Comparison of ENCODE assay signal across 19 cellular contexts in genomic region chr10:119426699-119427098, GRCh38.
A peak's percentile ranks its signal among the peaks of the same experiment; 100 is the strongest.
DNase-seq lines count a peak whose midpoint lies in the region; ATAC-seq, FAIRE-seq and TF ChIP-seq lines count a peak whose summit lies in the region.
"Had no signal": no experiment of that assay in that cellular context is flagged by ENCODE, and none has a peak within 500 bp of the region (broad histone marks: within the 10 kb centered on the region; RNA-seq: fewer than 3 reads in every experiment).

No MANE protein-coding gene starts in this region.

- SMC1A ChIA-PET in GM12878 (lab: Charles Lee; ENCODE audit: uncharacterized antibody, unreplicated experiment) = no interaction called here

- H3K27me3 ChIP-seq in BLaER1 treated with 17β-estradiol and CSF1 and Interleukin-3, amounts not matched to agents 10 nM and 100 nM = peaks cover 0 to 23% (median 0%) of the 10 kb centered on the region in 11 experiments; a peak in 5 of 22 replicates
- H3K27me3 ChIP-seq in GM12878 (replicated peaks in 1 of 2; ENCODE audit: control insufficient read depth in 2 of 2, insufficient read depth in 2 of 2, low read length in 1 of 2) = no peaks in the 10 kb centered on the region
- no peaks in the 10 kb centered on the region for H3K27me3 ChIP-seq in neuronal stem cell (ENCODE audit: control insufficient read depth in 3 of 3, insufficient read depth in 3 of 3, low read depth in 1 of 3, low read length in 3 of 3)
- H3K27me3 ChIP-seq: BE2C had no signal

- no peak overlapping the region for H3K14ac ChIP-seq in neuronal stem cell (ENCODE audit: low read length)

- no peak for TF ChIP-seq POLR2A in GM12891 (IDR thresholded peaks at IDR 0.05; ENCODE audit: low read depth, low read length)
- TF ChIP-seq POLR2A in GM12878 (IDR thresholded peaks at IDR 0.05; ENCODE audit: low read depth, low read length) = no peak

- H3K23ac ChIP-seq in neuronal stem cell (ENCODE audit: low read depth, low read length, poor library complexity) = peak overlapping the region; percentile 34

- no peak overlapping the region for H4K91ac ChIP-seq in neuronal stem cell (ENCODE audit: low read depth, low read length, poor library complexity)

- no peaks in the 10 kb centered on the region for H3K79me2 ChIP-seq in GM12878 (ENCODE audit: control insufficient read depth, insufficient read depth, low read length)

- H2BK12ac ChIP-seq in neuronal stem cell (ENCODE audit: low read length) = no peak overlapping the region

- no TSS peak for BruUV-seq in GM12878 (replicated peaks; lab: Mats Ljungman, UMichigan)

- H3K18ac ChIP-seq in neuronal stem cell (ENCODE audit: low read length) = no peak overlapping the region

- H2BK15ac ChIP-seq in neuronal stem cell (ENCODE audit: low read length) = no peak overlapping the region

- H3K4me1 ChIP-seq in BLaER1 treated with 17β-estradiol and CSF1 and Interleukin-3, amounts not matched to agents 10 nM and 100 nM = peaks cover 29 to 71% (median 60%) of the 10 kb centered on the region in 10 experiments
- no peaks in the 10 kb centered on the region for H3K4me1 ChIP-seq in GM12878 (ENCODE audit: control insufficient read depth, insufficient read depth, low read length)
- H3K4me1 ChIP-seq in neuronal stem cell (ENCODE audit: control insufficient read depth in 2 of 2, insufficient read depth in 1 of 2, low read depth in 1 of 2, low read length in 2 of 2) = peaks cover 0 to 4% of the 10 kb centered on the region in 2 donors
- H3K4me1 ChIP-seq: Caco-2 had no signal

- H3K79me1 ChIP-seq in neuronal stem cell (ENCODE audit: low read depth, low read length) = peaks cover 3% of the 10 kb centered on the region

- ATAC-seq in GM12878 = no peak

- no peak overlapping the region for H3K27ac ChIP-seq in BLaER1 treated with 17β-estradiol and CSF1 and Interleukin-3, amounts not matched to agents 10 nM and 100 nM
- no peak overlapping the region for H3K27ac ChIP-seq in GM12878 (ENCODE audit: control insufficient read depth, insufficient read depth)
- no peak overlapping the region for H3K27ac ChIP-seq in neuronal stem cell (replicated peaks; ENCODE audit: low read length)
- H3K27ac ChIP-seq: C4-2B, GM23248, HL-60 had no signal

- H2AFZ ChIP-seq in GM12878 (ENCODE audit: control insufficient read depth, low read depth, low read length) (no peak overlapping the region), neuronal stem cell (ENCODE audit: low read length) (no peak overlapping the region)
- H2AFZ ChIP-seq: GM23248 had no signal

- H4K20me1 ChIP-seq in BLaER1 treated with 17β-estradiol and CSF1 and Interleukin-3, amounts not matched to agents 10 nM and 100 nM = peaks cover 0 to 26% (median 0%) of the 10 kb centered on the region in 11 experiments; a peak in 6 of 22 replicates
- no peaks in the 10 kb centered on the region for H4K20me1 ChIP-seq in GM12878 (ENCODE audit: control insufficient read depth, insufficient read depth)

- H4K8ac ChIP-seq in neuronal stem cell (ENCODE audit: low read depth, low read length) = peak overlapping the region; percentile 7

- H3K4me2 ChIP-seq in BLaER1 treated with 17β-estradiol and CSF1 and Interleukin-3, amounts not matched to agents 10 nM and 100 nM = peak overlapping the region in 6 of 11 experiments; percentile 61 to 88 (median 72); a peak in 10 of 22 replicates
- no peak overlapping the region for H3K4me2 ChIP-seq in GM12878 (ENCODE audit: control insufficient read depth, insufficient read depth)
- H3K4me2 ChIP-seq in neuronal stem cell (ENCODE audit: insufficient read depth, low read length, poor library complexity, severe bottlenecking) = no peak overlapping the region

- POLR2A ChIA-PET in GM12878 (lab: Charles Lee) = no interaction called here

- DNase-seq in GM12891 (ENCODE audit: insufficient read length, low spot score) (no peak), GM12878 (ENCODE audit: low read depth, low spot score) (no peak), neuronal stem cell (ENCODE audit: low spot score) (no peak), globus pallidus (ENCODE audit: low spot score) (no peak), UCSD-AML1 (lab: John Stamatoyannopoulos, UW; ENCODE audit: unreplicated experiment) (no peak), NCI-H128 (lab: John Stamatoyannopoulos, UW; ENCODE audit: unreplicated experiment) (no peak)
- DNase-seq: ACHN; BE2C; Caco-2; CD4-positive, alpha-beta T cell; GM23248; KBM-7 had no signal

- no peak for TF ChIP-seq CTCF in GM12878 (IDR thresholded peaks at IDR 0.05 in 2 of 3, conservative IDR thresholded peaks at IDR 0.05 in 1 of 3; ENCODE audit: control insufficient read depth in 2 of 3, extremely low read depth in 1 of 3, insufficient read depth in 1 of 3, low read depth in 3 of 3, low read length in 3 of 3)

- H3K36me3 ChIP-seq in BLaER1 treated with 17β-estradiol and CSF1 and Interleukin-3, amounts not matched to agents 10 nM and 100 nM = no peaks in the 10 kb centered on the region; a peak in 1 of 22 replicates
- H3K36me3 ChIP-seq in GM12878 (ENCODE audit: control insufficient read depth in 2 of 2, insufficient read depth in 2 of 2, low read length in 1 of 2) (peaks cover 12 to 14% of the 10 kb centered on the region in 2 experiments), neuronal stem cell (replicated peaks in 1 of 2; ENCODE audit: control insufficient read depth in 2 of 2, insufficient read depth in 2 of 2, low read length in 2 of 2) (peaks cover 17 to 20% of the 10 kb centered on the region in 2 donors)
- H3K36me3 ChIP-seq: HAP-1 had no signal

- CTCF ChIA-PET in GM12878 (lab: Yijun Ruan, JAX) = no interaction called here

- no peak for TF ChIP-seq RAD21 in GM12878 (IDR thresholded peaks at IDR 0.05; ENCODE audit: insufficient read depth, low read depth, low read length)

- no peak overlapping the region for H2BK120ac ChIP-seq in neuronal stem cell (ENCODE audit: low read depth, low read length)

- H3K4me3 ChIP-seq in BLaER1 treated with 17β-estradiol and CSF1 and Interleukin-3, amounts not matched to agents 10 nM and 100 nM = no peak overlapping the region
- H3K4me3 ChIP-seq in GM12878 = no peak overlapping the region
- peak overlapping the region in 1 of 2 donors; percentile 42 for H3K4me3 ChIP-seq in neuronal stem cell (ENCODE audit: low read length in 2 of 2)
- H3K4me3 ChIP-seq: GM23248, HAP-1 had no signal

- no peak overlapping the region for H3K9ac ChIP-seq in BLaER1 treated with 17β-estradiol and CSF1 and Interleukin-3, amounts not matched to agents 10 nM and 100 nM
- H3K9ac ChIP-seq in GM12878 (ENCODE audit: control insufficient read depth, insufficient read depth, low read length) (no peak overlapping the region), neuronal stem cell (ENCODE audit: low read depth, low read length, poor library complexity) (peak overlapping the region; percentile 75)
- H3K9ac ChIP-seq: GM23248 had no signal

- peaks cover 0 to 15% (median 0%) of the 10 kb centered on the region in 11 experiments; a peak in 4 of 22 replicates for H3K9me3 ChIP-seq in BLaER1 treated with 17β-estradiol and CSF1 and Interleukin-3, amounts not matched to agents 10 nM and 100 nM (replicated peaks in 1 of 11)
- H3K9me3 ChIP-seq in GM12878 (replicated peaks; ENCODE audit: control insufficient read depth, insufficient read depth, low read length) = no peaks in the 10 kb centered on the region; the same call in 2 of the 3 replicates
- H3K9me3 ChIP-seq in neuronal stem cell (replicated peaks in 1 of 2; ENCODE audit: control insufficient read depth in 2 of 2, insufficient read depth in 1 of 2, low read depth in 1 of 2, low read length in 2 of 2) = peaks cover 4 to 6% of the 10 kb centered on the region in 2 donors
- H3K9me3 ChIP-seq: BE2C, Caco-2, HAP-1 had no signal

- FAIRE-seq in GM12891 (lab: Jason Lieb, UNC) = peak; percentile 75
- FAIRE-seq in GM12878 (lab: Jason Lieb, UNC) = no peak
- FAIRE-seq: A204.1, D721Med, G401.6 had no signal

- TF ChIP-seq EP300 in GM12878 (IDR thresholded peaks at IDR 0.05; ENCODE audit: borderline replicate concordance in 1 of 2, control insufficient read depth in 1 of 2, low read depth in 2 of 2, low read length in 2 of 2) = no peak

- no peak overlapping the region for H2AK5ac ChIP-seq in neuronal stem cell (ENCODE audit: low read depth, low read length)

- in situ Hi-C loops in GM12878 (cut with MboI) = no loop called here

- 97% methylated on average over 5 of the region's 5 CpGs for WGBS in GM12878 (ENCODE audit: insufficient coverage, insufficient replicate concordance, low lambda C conversion rate, missing lambda C conversion rate)
- no CpG with 5 or more reads among the region's 5 CpGs for WGBS in neuronal stem cell (ENCODE audit: extremely low coverage in 2 of 2, insufficient read length in 2 of 2, insufficient replicate concordance in 1 of 2), 2 donors

- RAD21 ChIA-PET in GM12878 (lab: Charles Lee; ENCODE audit: unreplicated experiment) = no interaction called here

- intact Hi-C loops in GM12878 (cut with micrococcal nuclease; ENCODE audit: unreplicated experiment) = no loop called here

- H2BK5ac ChIP-seq in neuronal stem cell (ENCODE audit: low read length) = no peak overlapping the region

- H3K4ac ChIP-seq in neuronal stem cell (ENCODE audit: low read length) = no peak overlapping the region

TF ChIP-seq in GM12891, 5 proteins besides CTCF, POLR2A, EP300 and RAD21:
- no peak for TF ChIP-seq TAF1 (IDR thresholded peaks at IDR 0.05; ENCODE audit: low read depth, low read length)
- no peak for TF ChIP-seq POLR2AphosphoS5 (IDR thresholded peaks at IDR 0.05; ENCODE audit: low read depth, low read length)
- TF ChIP-seq SPI1 (IDR thresholded peaks at IDR 0.05; ENCODE audit: low read depth, low read length) = no peak
- TF ChIP-seq POU2F2 (IDR thresholded peaks at IDR 0.05; ENCODE audit: low read depth, low read length) = no peak
- no peak for TF ChIP-seq PAX5 (IDR thresholded peaks at IDR 0.05; ENCODE audit: insufficient read depth, low read length, severe bottlenecking)

TF ChIP-seq in GM12878, 131 proteins besides CTCF, POLR2A, EP300 and RAD21:
- TF ChIP-seq SUPT20H (IDR thresholded peaks at IDR 0.05; ENCODE audit: borderline replicate concordance, control insufficient read depth, low read depth, low read length) (no peak), HDGF (IDR thresholded peaks at IDR 0.05) (0 out of 2 replicates have a peak, but pooled peaks have one; percentile 36)

Comparison
In these comparisons a context has a peak if more than half of its experiments do, and no peak if none do; other contexts are left out.
1. H3K4me2 ChIP-seq: peak in BLaER1 treated with 17β-estradiol and CSF1 and Interleukin-3, amounts not matched to agents 10 nM and 100 nM (6 of 11); none in GM12878 (single experiment) and neuronal stem cell (single experiment).